ENCODE assay signal across 9 cellular contexts in genomic region chr7:150435390-150436073, GRCh38. TPM values are rescaled to one million over a fixed set of nuclear protein-coding genes. Genes with fewer than 3 reads are reported as not detected.
DNase-seq lines count a peak whose midpoint lies in the region; ATAC-seq and TF ChIP-seq lines count a peak whose summit lies in the region.
"Had no signal": no experiment of that assay in that cellular context is flagged by ENCODE, and none has a peak within 500 bp of the region (broad histone marks: within the 10 kb centered on the region; RNA-seq: fewer than 3 reads in every experiment).

No MANE protein-coding gene starts in this region.

- DNase-seq in KBM-7 (peak; percentile 73), right lobe of liver (peak in 1 of 3 donors; percentile 43), foreskin fibroblast (no peak), NCI-H2196 (lab: John Stamatoyannopoulos, UW; ENCODE audit: unreplicated experiment) (no peak)
- DNase-seq in CD4-positive, alpha-beta memory T cell = no peak
- no peak for DNase-seq in activated CD4-positive, CD25-positive, alpha-beta regulatory T cell treated with anti-CD3 and anti-CD28 coated beads, Interleukin-2, amount 50 U/mL, for 72 hours
- DNase-seq: heart left ventricle had no signal

- H3K27ac ChIP-seq in right lobe of liver = no peak overlapping the region
- no peak overlapping the region for H3K27ac ChIP-seq in CD4-positive, alpha-beta memory T cell (ENCODE audit: low read depth, low read length)

- no peak for TF ChIP-seq POLR2A in right lobe of liver (IDR thresholded peaks at IDR 0.05)

- H3K4me1 ChIP-seq in right lobe of liver = no peaks in the 10 kb centered on the region
- H3K4me1 ChIP-seq in CD4-positive, alpha-beta memory T cell (ENCODE audit: insufficient read depth, low read length) = peaks cover 5% of the 10 kb centered on the region

- ATAC-seq in GM18517 (IDR thresholded peaks at IDR 0.05; ENCODE audit: unreplicated experiment) (peak; percentile 95), GM21717 (IDR thresholded peaks at IDR 0.05; ENCODE audit: unreplicated experiment) (peak; percentile 96), right lobe of liver (peak; percentile 38 to 66 (median 42))

- H3K36me3 ChIP-seq in right lobe of liver = no peaks in the 10 kb centered on the region
- H3K36me3 ChIP-seq in CD4-positive, alpha-beta memory T cell (ENCODE audit: insufficient read depth, low read length) = no peaks in the 10 kb centered on the region
- H3K36me3 ChIP-seq: heart left ventricle had no signal

- no peaks in the 10 kb centered on the region for H3K36me3 Mint-ChIP-seq in CD4-positive, alpha-beta memory T cell

- POLR2A ChIA-PET in CD4-positive, alpha-beta memory T cell (lab: Charles Lee; ENCODE audit: partially characterized antibody) = no interaction called here

- H3K4me3 ChIP-seq in right lobe of liver (no peak overlapping the region), foreskin fibroblast (ENCODE audit: low read depth in 1 of 2, low read length in 2 of 2) (no peak overlapping the region)
- no peak overlapping the region for H3K4me3 ChIP-seq in CD4-positive, alpha-beta memory T cell (ENCODE audit: low read length in 2 of 2)
- H3K4me3 ChIP-seq: heart left ventricle had no signal

- H3K9me3 Mint-ChIP-seq in CD4-positive, alpha-beta memory T cell = peaks cover 0 to 3% (median 0%) of the 10 kb centered on the region in 8 donors

- peaks cover 13 to 34% (median 20%) of the 10 kb centered on the region in 4 donors for H3K4me1 Mint-ChIP-seq in CD4-positive, alpha-beta memory T cell

- H3K27me3 Mint-ChIP-seq in CD4-positive, alpha-beta memory T cell = peaks cover 0 to 3% of the 10 kb centered on the region in 2 donors

- no peaks in the 10 kb centered on the region for H3K9me3 ChIP-seq in right lobe of liver
- no peaks in the 10 kb centered on the region for H3K9me3 ChIP-seq in CD4-positive, alpha-beta memory T cell (ENCODE audit: control insufficient read depth in 1 of 2, low read length in 2 of 2)

- peak overlapping the region in 1 of 7 donors; percentile 1 for H3K27ac Mint-ChIP-seq in CD4-positive, alpha-beta memory T cell

- 46% methylated on average over 7 of the region's 8 CpGs for WGBS in right lobe of liver (ENCODE audit: insufficient coverage, low coverage, low lambda C conversion rate, missing lambda C conversion rate)

- no peak for TF ChIP-seq CTCF in right lobe of liver (IDR thresholded peaks at IDR 0.05)
- no peak for TF ChIP-seq CTCF in foreskin fibroblast (IDR thresholded peaks at IDR 0.05; ENCODE audit: low read depth, low read length)

- in situ Hi-C loops in KBM-7 (cut with MboI; ENCODE audit: low pct_unique_long_range_greater_than_20kb, low sequenced_read_pairs) = no loop called here

- intact Hi-C loops in right lobe of liver (cut with DNase I) = no loop called here
- intact Hi-C loops in CD4-positive, alpha-beta memory T cell (cut with micrococcal nuclease) = no loop called here

- CTCF ChIA-PET in CD4-positive, alpha-beta memory T cell (lab: Charles Lee; ENCODE audit: partially characterized antibody) = no interaction called here

- no peak overlapping the region for H3K4me3 Mint-ChIP-seq in CD4-positive, alpha-beta memory T cell

- H3K27me3 ChIP-seq in right lobe of liver = no peaks in the 10 kb centered on the region
- H3K27me3 ChIP-seq in CD4-positive, alpha-beta memory T cell (ENCODE audit: insufficient read depth, low read length) = no peaks in the 10 kb centered on the region

RNA-seq across cellular contexts. Expression of gene GIMAP8, which starts 14.9 kb away (rescaled TPM):
- 1 to 10 TPM; 2.7 to 10.0 (median 6.2) TPM for total RNA-seq in right lobe of liver
- 10 to 100 TPM; 59.0 to 62.5 TPM for total RNA-seq in CD4-positive, alpha-beta memory T cell
- polyA plus RNA-seq in CD4-positive, alpha-beta memory T cell = 10 to 100 TPM in 1 of 2 donors, 1 to 10 TPM in 1; 9.8 to 39.9 TPM

RNA-seq across cellular contexts. Expression of gene ZNF775, which starts 56.4 kb away (rescaled TPM):
- total RNA-seq in right lobe of liver = 1 to 10 TPM in 3 of 6 experiments, under 1 TPM in 3; 0.44 to 1.6 (median 0.96) TPM
- total RNA-seq in CD4-positive, alpha-beta memory T cell = 1 to 10 TPM; 4.3 to 5.5 TPM
- 1 to 10 TPM in 1 of 2 donors, under 1 TPM in 1; 0.67 to 7.6 TPM for polyA plus RNA-seq in CD4-positive, alpha-beta memory T cell

Comparison
In these comparisons a context has a peak if more than half of its experiments do, and no peak if none do; other contexts are left out.
1. ATAC-seq: peak in every context shown above with its lines; median percentile 96 in GM21717; 95 in GM18517; 42 in right lobe of liver.
2. RNA of gene GIMAP8, which starts 14.9 kb away (total RNA-seq): 59.0 to 62.5 TPM in CD4-positive, alpha-beta memory T cell; 2.7 to 10.0 TPM in right lobe of liver; every median in the first group is over 4 times any median in the second.